Comparison of ENCODE assay signal across 1 cellular context in genomic region chr9:99266136-99267023, GRCh38.
TF ChIP-seq lines count a peak whose summit lies in the region.

No MANE protein-coding gene starts in this region.

TF ChIP-seq in K562, 482 proteins besides CTCF, POLR2A, EP300 and RAD21 (continued from another document and continues in another):
- no peak for TF ChIP-seq HOMEZ (CRISPR knock-in tag; IDR thresholded peaks at IDR 0.05)
- TF ChIP-seq YY1 (IDR thresholded peaks at IDR 0.05; ENCODE audit: borderline replicate concordance in 1 of 3, control insufficient read depth in 1 of 3, extremely low read depth in 1 of 3, insufficient read depth in 3 of 3, insufficient read length in 1 of 3, insufficient replicate concordance in 2 of 3, low read depth in 1 of 3, low read length in 2 of 3) = peak in 1 of 3 experiments; percentile 26
- TF ChIP-seq ZNF239 (CRISPR knock-in tag; IDR thresholded peaks at IDR 0.05) = no peak
- no peak for TF ChIP-seq ZNF766 (CRISPR knock-in tag; conservative IDR thresholded peaks at IDR 0.05)
- TF ChIP-seq TEAD2 (tag; IDR thresholded peaks at IDR 0.05) = 0 out of 2 replicates have a peak, but pooled peaks have one; percentile 14
- no peak for TF ChIP-seq ARNT (IDR thresholded peaks at IDR 0.05)
- TF ChIP-seq MEF2D (tag; conservative IDR thresholded peaks at IDR 0.05; ENCODE audit: low read depth) = no peak
- TF ChIP-seq MAFG (tag; conservative IDR thresholded peaks at IDR 0.05) = no peak
- TF ChIP-seq, protein P1, sequence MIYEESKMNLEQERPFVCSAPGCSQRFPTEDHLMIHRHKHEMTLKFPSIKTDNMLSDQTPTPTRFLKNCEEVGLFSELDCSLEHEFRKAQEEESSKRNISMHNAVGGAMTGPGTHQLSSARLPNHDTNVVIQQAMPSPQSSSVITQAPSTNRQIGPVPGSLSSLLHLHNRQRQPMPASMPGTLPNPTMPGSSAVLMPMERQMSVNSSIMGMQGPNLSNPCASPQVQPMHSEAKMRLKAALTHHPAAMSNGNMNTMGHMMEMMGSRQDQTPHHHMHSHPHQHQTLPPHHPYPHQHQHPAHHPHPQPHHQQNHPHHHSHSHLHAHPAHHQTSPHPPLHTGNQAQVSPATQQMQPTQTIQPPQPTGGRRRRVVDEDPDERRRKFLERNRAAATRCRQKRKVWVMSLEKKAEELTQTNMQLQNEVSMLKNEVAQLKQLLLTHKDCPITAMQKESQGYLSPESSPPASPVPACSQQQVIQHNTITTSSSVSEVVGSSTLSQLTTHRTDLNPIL (CRISPR knock-in tag; IDR thresholded peaks at IDR 0.05) = no peak
- TF ChIP-seq MNT (conservative IDR thresholded peaks at IDR 0.05) = peak; percentile 69 to 80
- TF ChIP-seq ZNF184 (CRISPR knock-in tag; IDR thresholded peaks at IDR 0.05) = no peak
- no peak for TF ChIP-seq CREB3 (tag; conservative IDR thresholded peaks at IDR 0.05; ENCODE audit: low read depth)
- TF ChIP-seq U2AF1 (optimal IDR thresholded peaks at IDR 0.05; ENCODE audit: low read depth, low read length) = no peak
- peak; percentile 35; the same call in 1 of the 2 replicates for TF ChIP-seq JUND (IDR thresholded peaks at IDR 0.05; ENCODE audit: borderline replicate concordance, low read depth, low read length)
- TF ChIP-seq JUND (tag; IDR thresholded peaks at IDR 0.05; ENCODE audit: borderline replicate concordance, low read depth, low read length) = no peak; the same call in 1 of the 3 replicates
- no peak for TF ChIP-seq ZNF778 (CRISPR knock-in tag; IDR thresholded peaks at IDR 0.05)
- TF ChIP-seq USF2 (CRISPR knock-in tag; IDR thresholded peaks at IDR 0.05) = peak; percentile 54
- no peak for TF ChIP-seq ZBTB9 (CRISPR knock-in tag; IDR thresholded peaks at IDR 0.05)
- TF ChIP-seq CC2D1A (IDR thresholded peaks at IDR 0.05) = 0 out of 2 replicates have a peak, but pooled peaks have one; percentile 46
- TF ChIP-seq, protein P2, sequence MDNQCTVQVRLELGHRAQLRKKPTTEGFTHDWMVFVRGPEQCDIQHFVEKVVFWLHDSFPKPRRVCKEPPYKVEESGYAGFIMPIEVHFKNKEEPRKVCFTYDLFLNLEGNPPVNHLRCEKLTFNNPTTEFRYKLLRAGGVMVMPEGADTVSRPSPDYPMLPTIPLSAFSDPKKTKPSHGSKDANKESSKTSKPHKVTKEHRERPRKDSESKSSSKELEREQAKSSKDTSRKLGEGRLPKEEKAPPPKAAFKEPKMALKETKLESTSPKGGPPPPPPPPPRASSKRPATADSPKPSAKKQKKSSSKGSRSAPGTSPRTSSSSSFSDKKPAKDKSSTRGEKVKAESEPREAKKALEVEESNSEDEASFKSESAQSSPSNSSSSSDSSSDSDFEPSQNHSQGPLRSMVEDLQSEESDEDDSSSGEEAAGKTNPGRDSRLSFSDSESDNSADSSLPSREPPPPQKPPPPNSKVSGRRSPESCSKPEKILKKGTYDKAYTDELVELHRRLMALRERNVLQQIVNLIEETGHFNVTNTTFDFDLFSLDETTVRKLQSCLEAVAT (IDR thresholded peaks at IDR 0.05) = 0 out of 4 replicates have a peak, but pooled peaks of 1 of the 2 experiments have one; percentile 48
- peak; percentile 84 for TF ChIP-seq SMC3 (conservative IDR thresholded peaks at IDR 0.05; ENCODE audit: insufficient read depth, low read depth, low read length)
- TF ChIP-seq MAFK (IDR thresholded peaks at IDR 0.05; ENCODE audit: low read length) = no peak
- TF ChIP-seq ZNF79 (CRISPR knock-in tag; IDR thresholded peaks at IDR 0.05; ENCODE audit: low read depth) = no peak
- no peak for TF ChIP-seq CGGBP1 (CRISPR knock-in tag; IDR thresholded peaks at IDR 0.05)
- TF ChIP-seq NEUROD1 (IDR thresholded peaks at IDR 0.05; ENCODE audit: borderline replicate concordance, low read depth, low read length, partially characterized antibody) = peak; percentile 23
- TF ChIP-seq SOX6 (IDR thresholded peaks at IDR 0.05) = no peak
- TF ChIP-seq, protein P3, sequence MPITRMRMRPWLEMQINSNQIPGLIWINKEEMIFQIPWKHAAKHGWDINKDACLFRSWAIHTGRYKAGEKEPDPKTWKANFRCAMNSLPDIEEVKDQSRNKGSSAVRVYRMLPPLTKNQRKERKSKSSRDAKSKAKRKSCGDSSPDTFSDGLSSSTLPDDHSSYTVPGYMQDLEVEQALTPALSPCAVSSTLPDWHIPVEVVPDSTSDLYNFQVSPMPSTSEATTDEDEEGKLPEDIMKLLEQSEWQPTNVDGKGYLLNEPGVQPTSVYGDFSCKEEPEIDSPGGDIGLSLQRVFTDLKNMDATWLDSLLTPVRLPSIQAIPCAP (CRISPR knock-in tag; IDR thresholded peaks at IDR 0.05; ENCODE audit: borderline replicate concordance) = no peak
- no peak for TF ChIP-seq PCBP1 (IDR thresholded peaks at IDR 0.05; ENCODE audit: low read depth, low read length, poor library complexity, severe bottlenecking)
- no peak for TF ChIP-seq MXI1 (IDR thresholded peaks at IDR 0.05; ENCODE audit: low read depth, low read length)
- no peak for TF ChIP-seq PTTG1 (tag; IDR thresholded peaks at IDR 0.05; ENCODE audit: low read depth)
- no peak for TF ChIP-seq U2AF2 (optimal IDR thresholded peaks at IDR 0.05; ENCODE audit: low read depth, low read length)
- TF ChIP-seq BRD9 (IDR thresholded peaks at IDR 0.05; ENCODE audit: low read depth, partially characterized antibody) = no peak
- no peak for TF ChIP-seq ZC3H4 (CRISPR knock-in tag; IDR thresholded peaks at IDR 0.05; ENCODE audit: borderline replicate concordance)
- TF ChIP-seq EZH2 (IDR thresholded peaks at IDR 0.05; ENCODE audit: borderline replicate concordance, low read depth, low read length) = no peak
- TF ChIP-seq ZNF274 (IDR thresholded peaks at IDR 0.05; ENCODE audit: borderline replicate concordance, low read depth, low read length) = no peak
- TF ChIP-seq HMGXB4 (CRISPR knock-in tag; IDR thresholded peaks at IDR 0.05) = no peak
- no peak for TF ChIP-seq PCBP2 (IDR thresholded peaks at IDR 0.05; ENCODE audit: low read depth, low read length, poor library complexity, severe bottlenecking)
- no peak for TF ChIP-seq EWSR1 (IDR thresholded peaks at IDR 0.05; ENCODE audit: borderline replicate concordance, low read depth, partially characterized antibody)
